In genomic region chr12:9687228-9687627, GRCh38 we compare ENCODE assay signal across 11 cellular contexts.
DNase-seq lines count a peak whose midpoint lies in the region; TF ChIP-seq lines count a peak whose summit lies in the region.
"Had no signal": no experiment of that assay in that cellular context is flagged by ENCODE, and none has a peak within 500 bp of the region (broad histone marks: within the 10 kb centered on the region; RNA-seq: fewer than 3 reads in every experiment).

No MANE protein-coding gene starts in this region.

- peaks cover 15% of the 10 kb centered on the region for H3K9me3 Mint-ChIP-seq in activated naive CD4-positive, alpha-beta T cell treated with anti-CD3 and anti-CD28 coated beads, Interleukin-2, amount 50 U/mL, for 24 hours

- peak overlapping the region; percentile 52 for H3K4me3 Mint-ChIP-seq in activated naive CD4-positive, alpha-beta T cell treated with anti-CD3 and anti-CD28 coated beads, Interleukin-2, amount 50 U/mL, for 24 hours

- no peak for TF ChIP-seq CTCF in epithelial cell of esophagus (IDR thresholded peaks at IDR 0.05; ENCODE audit: insufficient read depth, low read depth, low read length, missing control alignments)

- H3K4me1 Mint-ChIP-seq in activated naive CD4-positive, alpha-beta T cell treated with anti-CD3 and anti-CD28 coated beads, Interleukin-2, amount 50 U/mL, for 24 hours, result peaks cover 81% of the 10 kb centered on the region

- H3K27me3 Mint-ChIP-seq in activated naive CD4-positive, alpha-beta T cell treated with anti-CD3 and anti-CD28 coated beads, Interleukin-2, amount 50 U/mL, for 24 hours, result no peaks in the 10 kb centered on the region

- no peak for DNase-seq in activated naive CD4-positive, alpha-beta T cell treated with Interleukin-2 at 50 U/mL for 16 hours
- DNase-seq in T1000 (lab: John Stamatoyannopoulos, UW) (peak; percentile 42), epithelial cell of esophagus (ENCODE audit: low read depth) (peak; percentile 85), stromal cell of bone marrow (ENCODE audit: low read depth) (peak; percentile 23), MV-4-11 (lab: John Stamatoyannopoulos, UW) (no peak), AG20443 (ENCODE audit: low spot score) (no peak), NCI-H128 (lab: John Stamatoyannopoulos, UW; ENCODE audit: unreplicated experiment) (no peak)
- DNase-seq: amygdala, kidney, NCI-H1694 treated with DMSO at 0.1 percent for 48 hours had no signal

- no peak overlapping the region for H3K4me3 ChIP-seq in epithelial cell of esophagus (ENCODE audit: low read length)

- peak overlapping the region; percentile 74 for H3K27ac Mint-ChIP-seq in activated naive CD4-positive, alpha-beta T cell treated with anti-CD3 and anti-CD28 coated beads, Interleukin-2, amount 50 U/mL, for 24 hours

- H3K36me3 Mint-ChIP-seq in activated naive CD4-positive, alpha-beta T cell treated with anti-CD3 and anti-CD28 coated beads, Interleukin-2, amount 50 U/mL, for 24 hours, result peaks cover 75% of the 10 kb centered on the region

Comparison
In these comparisons a context has a peak if more than half of its experiments do, and no peak if none do; other contexts are left out.
1. DNase-seq: peak in T1000 (single experiment), epithelial cell of esophagus (single experiment) and stromal cell of bone marrow (single experiment); none in activated naive CD4-positive, alpha-beta T cell treated with Interleukin-2 at 50 U/mL for 16 hours (single experiment), MV-4-11 (single experiment), AG20443 (single experiment) and NCI-H128 (single experiment).